In the genomic region with DNA sequence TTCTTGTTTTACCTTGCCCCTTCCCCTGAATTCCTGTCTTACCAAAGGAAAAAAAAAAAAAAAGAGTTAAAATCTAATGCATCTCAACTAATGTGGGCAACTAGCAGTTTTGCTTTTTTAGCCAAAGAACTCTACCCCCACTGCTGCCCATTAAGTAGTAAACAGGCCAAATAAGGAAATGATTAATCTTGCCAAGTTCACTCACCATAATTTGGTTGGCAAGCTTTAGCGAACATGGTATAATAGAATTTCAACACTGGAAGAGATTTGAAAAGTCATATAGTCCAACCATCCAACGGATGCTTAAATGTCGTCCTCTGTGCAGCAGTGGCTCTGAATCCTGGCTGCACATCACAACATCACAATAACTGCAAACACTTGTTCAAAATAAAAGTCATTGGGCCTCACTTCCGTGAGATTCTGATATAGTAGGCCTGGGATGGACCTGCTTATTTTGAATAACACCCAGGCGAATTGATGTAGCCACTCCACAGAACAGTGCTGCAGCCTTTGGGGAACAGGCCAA, we compare ENCODE assay signal across 15 cellular contexts.
A peak's percentile ranks its signal among the peaks of the same experiment; 100 is the strongest.
DNase-seq lines count a peak whose midpoint lies in the region; ATAC-seq and TF ChIP-seq lines count a peak whose summit lies in the region.
"Had no signal": no experiment of that assay in that cellular context is flagged by ENCODE, and none has a peak within 500 bp of the region (broad histone marks: within the 10 kb centered on the region; RNA-seq: fewer than 3 reads in every experiment).

No MANE protein-coding gene starts in this region.

- no peaks in the 10 kb centered on the region for H3K27me3 Mint-ChIP-seq in GM23338 (ENCODE audit: insufficient read depth, low read depth, poor library complexity)
- H3K27me3 Mint-ChIP-seq in WTC11 (ENCODE audit: low read depth), result no peaks in the 10 kb centered on the region; the same call in 1 of the 2 replicates

- POLR2A ChIA-PET in WTC11 (lab: Charles Lee), result interaction anchor here (1.1 kb wide), 1 partner anchor 8 kb away, joined by 3 read pairs; no protein-coding TSS in a partner anchor

- H3K36me3 Mint-ChIP-seq in GM23338 (ENCODE audit: low read depth) (no peaks in the 10 kb centered on the region), WTC11 (no peaks in the 10 kb centered on the region)

- no peak overlapping the region for H3K27ac Mint-ChIP-seq in GM23338
- H3K27ac Mint-ChIP-seq in WTC11, result no peak overlapping the region

- TF ChIP-seq CTCF in right atrium auricular region (IDR thresholded peaks at IDR 0.05) (no peak), GM23338 (conservative IDR thresholded peaks at IDR 0.05; ENCODE audit: low read depth in 2 of 2) (no peak), WTC11 (IDR thresholded peaks at IDR 0.05) (no peak)

- CTCF ChIA-PET in WTC11 (lab: Charles Lee), result no interaction called here

- H3K36me3 ChIP-seq in right atrium auricular region (no peaks in the 10 kb centered on the region), skeletal muscle satellite cell (ENCODE audit: insufficient read depth, low read length) (no peaks in the 10 kb centered on the region), GM23338 (ENCODE audit: insufficient read depth) (no peaks in the 10 kb centered on the region)
- H3K36me3 ChIP-seq: Peyer's patch had no signal

- H3K9me3 Mint-ChIP-seq in GM23338, result no peaks in the 10 kb centered on the region; the same call in 2 of the 3 replicates
- H3K9me3 Mint-ChIP-seq in WTC11, result no peaks in the 10 kb centered on the region

- no peak overlapping the region for H2AFZ ChIP-seq in GM23338

- DNase-seq in Right ventricle myocardium superior (no peak), right atrium auricular region (ENCODE audit: low spot score) (no peak), RPMI7951 (ENCODE audit: low read depth) (peak; percentile 35), fibroblast of gingiva (ENCODE audit: low read depth) (peak; percentile 70), GM23338 (ENCODE audit: low spot score) (no peak), WTC11 (ENCODE audit: low spot score) (no peak), HK-2 (ENCODE audit: unreplicated experiment) (no peak)
- DNase-seq: DMS 273 treated with DMSO at 0.1 percent for 48 hours, Karpas-422, NCI-H1417, NCI-H2029 treated with DMSO at 0.1 percent for 48 hours, NCI-H526, Peyer's patch, SIG-M5 had no signal

- peaks cover 15% of the 10 kb centered on the region; the same call in 1 of the 2 replicates for H3K9me2 ChIP-seq in GM23338 (ENCODE audit: insufficient read depth)

- no peak overlapping the region for H3K9ac ChIP-seq in skeletal muscle satellite cell (ENCODE audit: low read depth, low read length)

- ATAC-seq in Right ventricle myocardium superior (ENCODE audit: poor library complexity) (peak; percentile 43), GM23338 (no peak), WTC11 (no peak)

- H3K27me3 ChIP-seq in right atrium auricular region (no peaks in the 10 kb centered on the region), skeletal muscle satellite cell (ENCODE audit: control insufficient read depth, insufficient read depth, low read length) (no peaks in the 10 kb centered on the region), GM23338 (ENCODE audit: insufficient read depth) (no peaks in the 10 kb centered on the region)
- H3K27me3 ChIP-seq: Peyer's patch had no signal

- H3K9me3 ChIP-seq in right atrium auricular region, result no peaks in the 10 kb centered on the region
- H3K9me3 ChIP-seq in skeletal muscle satellite cell (replicated peaks; ENCODE audit: low read length), result no peaks in the 10 kb centered on the region
- H3K9me3 ChIP-seq: Peyer's patch had no signal

- no peak overlapping the region for H3K4me3 Mint-ChIP-seq in GM23338
- H3K4me3 Mint-ChIP-seq in WTC11, result no peak overlapping the region

- H3K4me1 Mint-ChIP-seq in GM23338 (0 out of 3 replicates have a peak, but pooled peaks cover under 1% of the 10 kb centered on the region), WTC11 (no peaks in the 10 kb centered on the region)

- H3F3A ChIP-seq in GM23338 (replicated peaks; ENCODE audit: low read depth), result no peaks in the 10 kb centered on the region

- H3K4me2 ChIP-seq in skeletal muscle satellite cell (ENCODE audit: low read length) (peak overlapping the region; percentile 42), GM23338 (no peak overlapping the region)

- H3K27ac ChIP-seq in right atrium auricular region, result no peak overlapping the region
- no peak overlapping the region for H3K27ac ChIP-seq in GM23338 (ENCODE audit: low read depth)
- H3K27ac ChIP-seq: Peyer's patch had no signal

- no peaks in the 10 kb centered on the region for H4K20me1 ChIP-seq in GM23338 (replicated peaks; ENCODE audit: insufficient read depth)

- H3K4me1 ChIP-seq in right atrium auricular region (no peaks in the 10 kb centered on the region), skeletal muscle satellite cell (ENCODE audit: control insufficient read depth, insufficient read depth, low read length) (peaks cover 46% of the 10 kb centered on the region), GM23338 (ENCODE audit: insufficient read depth) (no peaks in the 10 kb centered on the region)

- no peak overlapping the region for H3K4me3 ChIP-seq in right atrium auricular region
- H3K4me3 ChIP-seq in skeletal muscle satellite cell (ENCODE audit: low read length), result no peak overlapping the region
- H3K4me3 ChIP-seq in GM23338, result no peak overlapping the region
- H3K4me3 ChIP-seq: Peyer's patch had no signal

- intact Hi-C loops in Right ventricle myocardium superior (cut with DNase I), result no loop called here

- no peaks in the 10 kb centered on the region for H3K79me2 ChIP-seq in GM23338 (replicated peaks; ENCODE audit: insufficient read depth)

TF ChIP-seq in WTC11, 78 proteins besides CTCF, POLR2A, EP300 and RAD21 (continues in another document):
- no peak for TF ChIP-seq GTF2I (CRISPR knock-in tag; conservative IDR thresholded peaks at IDR 0.05)
- TF ChIP-seq AFF4 (CRISPR knock-in tag; IDR thresholded peaks at IDR 0.05; ENCODE audit: borderline replicate concordance), result no peak
- TF ChIP-seq GRHL2 (CRISPR knock-in tag; IDR thresholded peaks at IDR 0.05; ENCODE audit: insufficient replicate concordance, severe bottlenecking), result no peak
- TF ChIP-seq CDX4 (CRISPR knock-in tag; IDR thresholded peaks at IDR 0.05; ENCODE audit: borderline replicate concordance), result no peak
- no peak for TF ChIP-seq ATF6 (CRISPR knock-in tag; IDR thresholded peaks at IDR 0.05)

Comparison
In these comparisons a context has a peak if more than half of its experiments do, and no peak if none do; other contexts are left out.
1. DNase-seq: peak in RPMI7951 (single experiment) and fibroblast of gingiva (single experiment); none in Right ventricle myocardium superior (single experiment), right atrium auricular region (single experiment), GM23338 (single experiment), WTC11 (single experiment) and HK-2 (single experiment).